12 cellular contexts compared by ENCODE assay signal in the genomic region with DNA sequence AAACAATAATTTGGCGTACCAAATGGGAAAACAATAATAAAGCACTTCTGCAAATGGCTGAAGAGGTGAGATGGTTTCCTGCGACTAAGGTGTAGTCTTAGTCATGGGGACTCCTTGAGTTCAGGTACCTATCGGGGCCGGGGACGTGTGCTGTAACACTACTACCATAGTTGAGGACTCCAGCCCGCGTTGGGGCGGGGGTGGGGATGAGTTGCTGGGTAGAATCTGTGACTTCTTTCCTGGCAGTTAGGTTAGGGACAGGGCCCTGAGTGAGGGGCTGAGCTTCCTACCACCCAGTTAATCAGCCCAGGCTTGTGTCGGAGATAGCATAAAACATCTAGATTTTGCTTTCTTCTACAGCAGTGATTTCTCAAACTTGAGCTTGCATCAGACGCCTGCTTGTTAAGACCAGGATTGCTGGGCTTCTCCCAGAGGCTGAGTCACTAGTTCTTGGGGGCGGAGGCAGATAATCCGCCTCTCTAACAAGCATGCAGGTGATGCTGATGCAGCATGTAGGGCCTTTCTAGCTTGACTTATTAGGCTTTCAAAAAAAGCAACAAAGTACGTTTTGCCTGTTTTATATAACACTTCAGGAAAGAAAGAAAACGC. TPM values are rescaled to one million over a fixed set of nuclear protein-coding genes. Genes with fewer than 3 reads are reported as not detected.
DNase-seq lines count a peak whose midpoint lies in the region; ATAC-seq and TF ChIP-seq lines count a peak whose summit lies in the region.
"Had no signal": no experiment of that assay in that cellular context is flagged by ENCODE, and none has a peak within 500 bp of the region (broad histone marks: within the 10 kb centered on the region; RNA-seq: fewer than 3 reads in every experiment).

No MANE protein-coding gene starts in this region.

- no peaks in the 10 kb centered on the region for H3K9me3 ChIP-seq in cardiac muscle cell (ENCODE audit: low read depth)
- no peaks in the 10 kb centered on the region for H3K9me3 ChIP-seq in subcutaneous abdominal adipose tissue (ENCODE audit: control insufficient read depth in 5 of 5, low read length in 5 of 5)

- intact Hi-C loops in Right ventricle myocardium inferior (cut with DNase I) = loop anchor here (5.0 kb wide), 1 partner anchor 32 kb away; a partner anchor contains a TSS

- H3K27me3 ChIP-seq in cardiac muscle cell (no peaks in the 10 kb centered on the region), subcutaneous abdominal adipose tissue (ENCODE audit: control insufficient read depth in 5 of 5, insufficient read depth in 4 of 5, low read length in 5 of 5) (peaks cover 0 to 5% (median 0%) of the 10 kb centered on the region in 5 donors)

- DNase-seq in cardiac muscle cell (ENCODE audit: low read depth in 1 of 2, low spot score in 1 of 2) = peak; percentile 17 to 85
- no peak for DNase-seq in Right ventricle myocardium inferior (ENCODE audit: missing footprints)
- DNase-seq in T1000 (lab: John Stamatoyannopoulos, UW) = peak; percentile 1
- DNase-seq in foreskin fibroblast = peak; percentile 54 to 80
- no peak for DNase-seq in DMS153 (lab: John Stamatoyannopoulos, UW)
- no peak for DNase-seq in NCI-H1105 treated with DMSO at 0.1 percent for 48 hours (lab: John Stamatoyannopoulos, UW)
- DNase-seq: activated B cell treated with CpG ODN at 0.5 μM for 24 hours; CD8-positive, alpha-beta memory T cell; NCI-H2227 treated with DMSO at 0.1 percent for 48 hours had no signal

- H3K27ac ChIP-seq in cardiac muscle cell (peak overlapping the region; percentile 90), subcutaneous abdominal adipose tissue (ENCODE audit: low read depth, low read length) (peak overlapping the region; percentile 61)

- H3K4me1 ChIP-seq in cardiac muscle cell (ENCODE audit: low read depth) (peaks cover 27% of the 10 kb centered on the region), subcutaneous abdominal adipose tissue (ENCODE audit: control insufficient read depth in 5 of 5, insufficient read depth in 5 of 5, low read length in 5 of 5) (peaks cover 0 to 19% (median 10%) of the 10 kb centered on the region in 5 donors)

- H3K4me3 ChIP-seq in cardiac muscle cell = no peak overlapping the region
- no peak overlapping the region for H3K4me3 ChIP-seq in foreskin fibroblast (ENCODE audit: low read depth in 1 of 2, low read length in 2 of 2)
- no peak overlapping the region for H3K4me3 ChIP-seq in subcutaneous abdominal adipose tissue (ENCODE audit: low read depth in 1 of 5, low read length in 5 of 5)
- H3K4me3 ChIP-seq: coronary artery had no signal

- H3K36me3 ChIP-seq in cardiac muscle cell (peaks cover 22% of the 10 kb centered on the region), subcutaneous abdominal adipose tissue (ENCODE audit: control insufficient read depth in 5 of 5, insufficient read depth in 5 of 5, low read length in 5 of 5) (peaks cover 48 to 79% (median 55%) of the 10 kb centered on the region in 5 donors)

- no peak for ATAC-seq in Right ventricle myocardium inferior
- no peak for ATAC-seq in GM21737 (IDR thresholded peaks at IDR 0.05; ENCODE audit: unreplicated experiment)

- H3K9ac ChIP-seq in subcutaneous abdominal adipose tissue (ENCODE audit: low read length in 5 of 5) = no peak overlapping the region

- no peak for TF ChIP-seq CTCF in cardiac muscle cell (IDR thresholded peaks at IDR 0.05; ENCODE audit: low read depth, low read length)
- TF ChIP-seq CTCF in foreskin fibroblast (IDR thresholded peaks at IDR 0.05; ENCODE audit: low read depth, low read length) = no peak

RNA-seq across cellular contexts. Expression of a gene that starts 30.2 kb away (rescaled TPM):
- total RNA-seq in cardiac muscle cell = 176 and 231 TPM in 2 replicates
- polyA plus RNA-seq in cardiac muscle cell = 448 and 459 TPM in 2 replicates
- total RNA-seq in Right ventricle myocardium inferior = 108 TPM

RNA-seq across cellular contexts. Expression of a gene that starts 53.7 kb away (rescaled TPM):
- total RNA-seq in cardiac muscle cell (10.0 and 16.8 TPM in 2 replicates), Right ventricle myocardium inferior (5.2 TPM)
- polyA plus RNA-seq in cardiac muscle cell = 12.4 and 16.0 TPM in 2 replicates

Comparison
In these comparisons a context has a peak if more than half of its experiments do, and no peak if none do; other contexts are left out.
1. DNase-seq: peak in cardiac muscle cell (2 of 2), T1000 (single experiment) and foreskin fibroblast (2 of 2); none in Right ventricle myocardium inferior (single experiment), DMS153 (single experiment) and NCI-H1105 treated with DMSO at 0.1 percent for 48 hours (single experiment).